Comparison of ENCODE assay signal across 27 cellular contexts in the genomic region with DNA sequence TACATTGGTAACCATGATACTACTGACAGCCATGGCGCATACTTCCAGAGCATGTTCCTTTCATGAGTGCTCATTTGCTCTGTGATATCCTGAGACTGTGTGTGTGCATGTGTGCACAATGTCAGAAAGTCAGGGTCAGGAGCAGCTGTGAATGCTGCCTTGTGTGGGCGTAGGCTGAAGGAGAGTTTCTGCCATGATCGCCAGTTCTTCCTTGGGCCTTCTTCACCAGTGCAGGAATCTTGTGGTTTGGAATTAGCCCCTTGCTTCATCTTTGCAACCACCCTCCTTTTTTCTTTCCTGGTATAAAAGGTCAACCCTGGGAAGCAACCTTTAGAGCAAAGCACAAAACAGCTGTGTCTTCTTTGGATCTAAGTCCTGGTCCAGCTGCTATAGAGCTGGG. TPM values are rescaled to one million over a fixed set of nuclear protein-coding genes. Genes with fewer than 3 reads are reported as not detected.
"Had no signal": no experiment of that assay in that cellular context is flagged by ENCODE, and none has a peak within 500 bp of the region (broad histone marks: within the 10 kb centered on the region; RNA-seq: fewer than 3 reads in every experiment).

No MANE protein-coding gene starts in this region.

- H3K27me3 ChIP-seq: ascending aorta, body of pancreas had no signal

- H3K36me3 ChIP-seq: ascending aorta had no signal

- ATAC-seq: activated CD8-positive, alpha-beta memory T cell treated with anti-CD3 and anti-CD28 coated beads, Interleukin-2, amount 10 ng/mL, durations not matched to agents 7 days and 5 days; body of pancreas had no signal

- H3K9me3 ChIP-seq: ascending aorta, body of pancreas had no signal

- H3K4me1 ChIP-seq: ascending aorta, body of pancreas had no signal

- H3K27ac ChIP-seq: ascending aorta, body of pancreas had no signal

- H3K27me3 Mint-ChIP-seq: activated B cell treated with CpG ODN at 0.5 μM for 24 hours; activated CD4-positive, alpha-beta T cell treated with anti-CD3 and anti-CD28 coated beads, Interleukin-2, amount 10 ng/mL, durations not matched to agents 24 days and 14 days; activated CD8-positive, alpha-beta memory T cell treated with anti-CD3 and anti-CD28 coated beads, Interleukin-2, amount 10 ng/mL, durations not matched to agents 7 days and 5 days; activated naive CD4-positive, alpha-beta T cell treated with anti-CD3 and anti-CD28 coated beads, Interleukin-2, amount 50 U/mL, for 24 hours; activated T-cell treated with anti-CD3 and anti-CD28 coated beads, Interleukin-2, amount 50 U/mL, for 24 hours had no signal

- H3K36me3 Mint-ChIP-seq: activated CD8-positive, alpha-beta memory T cell treated with anti-CD3 and anti-CD28 coated beads, Interleukin-2, amount 10 ng/mL, durations not matched to agents 7 days and 5 days; activated naive CD4-positive, alpha-beta T cell treated with anti-CD3 and anti-CD28 coated beads, Interleukin-2, amount 50 U/mL, for 24 hours had no signal

- H3K4me3 ChIP-seq: ascending aorta, body of pancreas had no signal

- H3K27ac Mint-ChIP-seq: activated B cell treated with CpG ODN at 0.5 μM for 24 hours; activated CD4-positive, alpha-beta T cell treated with anti-CD3 and anti-CD28 coated beads, Interleukin-2, amount 10 ng/mL, durations not matched to agents 24 days and 14 days; activated CD8-positive, alpha-beta memory T cell treated with anti-CD3 and anti-CD28 coated beads, Interleukin-2, amount 10 ng/mL, durations not matched to agents 7 days and 5 days; activated naive CD4-positive, alpha-beta T cell treated with anti-CD3 and anti-CD28 coated beads, Interleukin-2, amount 50 U/mL, for 24 hours; activated T-cell treated with anti-CD3 and anti-CD28 coated beads, Interleukin-2, amount 50 U/mL, for 24 hours; activated T-helper 1 cell treated with anti-CD3 and anti-CD28 coated beads, Interleukin-12 subunit alpha, Interleukin-12 subunit beta, Interleukin-2, Interleukin-4 antibody, amounts not matched to agents 30 ng/mL and 10 ng/mL and 1 ng/mL, durations not matched to agents 14 hours and 24 hours and 36 hours had no signal

- H3K9me3 Mint-ChIP-seq: activated B cell treated with CpG ODN at 0.5 μM for 24 hours; activated CD4-positive, alpha-beta T cell treated with anti-CD3 and anti-CD28 coated beads, Interleukin-2, amount 10 ng/mL, durations not matched to agents 24 days and 14 days; activated naive CD4-positive, alpha-beta T cell treated with anti-CD3 and anti-CD28 coated beads, Interleukin-2, amount 50 U/mL, for 24 hours; activated T-cell treated with anti-CD3 and anti-CD28 coated beads, Interleukin-2, amount 50 U/mL, for 24 hours; activated T-helper 1 cell treated with anti-CD3 and anti-CD28 coated beads, Interleukin-12 subunit alpha, Interleukin-12 subunit beta, Interleukin-2, Interleukin-4 antibody, amounts not matched to agents 30 ng/mL and 10 ng/mL and 1 ng/mL, durations not matched to agents 14 hours and 24 hours and 36 hours had no signal

- H3K4me3 Mint-ChIP-seq: activated B cell treated with CpG ODN at 0.5 μM for 24 hours; activated CD4-positive, alpha-beta T cell treated with anti-CD3 and anti-CD28 coated beads, Interleukin-2, amount 10 ng/mL, durations not matched to agents 24 days and 14 days; activated CD8-positive, alpha-beta memory T cell treated with anti-CD3 and anti-CD28 coated beads, Interleukin-2, amount 10 ng/mL, durations not matched to agents 7 days and 5 days; activated naive CD4-positive, alpha-beta T cell treated with anti-CD3 and anti-CD28 coated beads, Interleukin-2, amount 50 U/mL, for 24 hours; activated T-cell treated with anti-CD3 and anti-CD28 coated beads, Interleukin-2, amount 50 U/mL, for 24 hours; activated T-helper 1 cell treated with anti-CD3 and anti-CD28 coated beads, Interleukin-12 subunit alpha, Interleukin-12 subunit beta, Interleukin-2, Interleukin-4 antibody, amounts not matched to agents 30 ng/mL and 10 ng/mL and 1 ng/mL, durations not matched to agents 14 hours and 24 hours and 36 hours had no signal

- DNase-seq: activated B cell treated with CpG ODN at 0.5 μM for 24 hours; activated CD4-positive, alpha-beta T cell treated with anti-CD3 and anti-CD28 coated beads for 1 hour; activated CD4-positive, alpha-beta T cell treated with anti-CD3 and anti-CD28 coated beads, Interleukin-2, amount 10 ng/mL, durations not matched to agents 24 days and 14 days; activated CD4-positive, alpha-beta T cell treated with anti-CD3 and anti-CD28 coated beads, Interleukin-2, amount 50 U/mL, for 48 hours; activated CD8-positive, alpha-beta memory T cell treated with anti-CD3 and anti-CD28 coated beads, Interleukin-2, amount 10 ng/mL, durations not matched to agents 7 days and 5 days; activated effector memory CD4-positive, alpha-beta T cell treated with Interleukin-2 at 50 U/mL for 16 hours; activated naive CD4-positive, alpha-beta T cell; amniotic stem cell; body of pancreas; Kasumi-1; KBM-7; NCI-H1092; NCI-H1417; NCI-H1930; NCI-H2107; NCI-H345; NCI-H510A; NCI-H526 treated with DMSO at 0.1 percent for 48 hours; NCI-H82; SIG-M5; T-helper 2 cell; T1000 had no signal

RNA-seq across cellular contexts. Expression of a gene that starts 10.3 kb away (rescaled TPM):
- total RNA-seq: ascending aorta, MCF 10A had no signal
